In genomic region chr19:9673912-9674668, GRCh38 we compare ENCODE assay signal across 8 cellular contexts. TPM values are rescaled to one million over a fixed set of nuclear protein-coding genes. Genes with fewer than 3 reads are reported as not detected.
DNase-seq lines count a peak whose midpoint lies in the region; ATAC-seq and TF ChIP-seq lines count a peak whose summit lies in the region.

No MANE protein-coding gene starts in this region.

- H3K9me3 Mint-ChIP-seq in activated CD4-positive, alpha-beta T cell treated with anti-CD3 and anti-CD28 coated beads for 36 hours (ENCODE audit: low read depth), result peaks cover 28% of the 10 kb centered on the region
- H3K9me3 Mint-ChIP-seq in nephron, result peaks cover 60% of the 10 kb centered on the region

- 32% methylated on average over 15 of the region's 15 CpGs for WGBS in urinary bladder

- H3K4me3 ChIP-seq in WERI-Rb-1 (ENCODE audit: low read depth, low read length), result peak overlapping the region; percentile 61
- H3K4me3 ChIP-seq in effector memory CD4-positive, alpha-beta T cell (ENCODE audit: insufficient read depth, low read depth, low read length, poor library complexity, severe bottlenecking), result peak overlapping the region; percentile 97
- H3K4me3 ChIP-seq in urinary bladder (ENCODE audit: low read depth, low read length), result peak overlapping the region; percentile 64

- H3K4me1 Mint-ChIP-seq in activated CD4-positive, alpha-beta T cell treated with anti-CD3 and anti-CD28 coated beads for 36 hours, result peaks cover 35% of the 10 kb centered on the region
- H3K4me1 Mint-ChIP-seq in nephron, result no peaks in the 10 kb centered on the region

- POLR2A ChIA-PET in activated CD4-positive, alpha-beta T cell treated with anti-CD3 and anti-CD28 coated beads for 36 hours (lab: Charles Lee), result no interaction called here

- no peaks in the 10 kb centered on the region for H3K27me3 Mint-ChIP-seq in activated CD4-positive, alpha-beta T cell treated with anti-CD3 and anti-CD28 coated beads for 36 hours
- H3K27me3 Mint-ChIP-seq in nephron (ENCODE audit: low read depth), result no peaks in the 10 kb centered on the region

- H3K36me3 ChIP-seq in WERI-Rb-1, result peaks cover 37% of the 10 kb centered on the region
- peaks cover 8% of the 10 kb centered on the region for H3K36me3 ChIP-seq in effector memory CD4-positive, alpha-beta T cell (ENCODE audit: control insufficient read depth, insufficient read depth, low read length)
- H3K36me3 ChIP-seq in urinary bladder (ENCODE audit: insufficient read depth), result no peaks in the 10 kb centered on the region

- peaks cover 9% of the 10 kb centered on the region for H3K9me3 ChIP-seq in WERI-Rb-1 (ENCODE audit: severe bottlenecking)
- peaks cover 11% of the 10 kb centered on the region for H3K9me3 ChIP-seq in effector memory CD4-positive, alpha-beta T cell (ENCODE audit: control insufficient read depth, low read length)

- no peaks in the 10 kb centered on the region for H3K27me3 ChIP-seq in WERI-Rb-1 (ENCODE audit: insufficient read depth, low read depth, severe bottlenecking)
- H3K27me3 ChIP-seq in effector memory CD4-positive, alpha-beta T cell (replicated peaks; ENCODE audit: control insufficient read depth, insufficient read depth, low read length, poor library complexity, severe bottlenecking), result no peaks in the 10 kb centered on the region

- TF ChIP-seq CTCF in WERI-Rb-1 (IDR thresholded peaks at IDR 0.05; ENCODE audit: low read depth, low read length), result no peak
- TF ChIP-seq CTCF in nephron (IDR thresholded peaks at IDR 0.05; ENCODE audit: unreplicated experiment in 3 of 3), result no peak

- DNase-seq in activated CD4-positive, alpha-beta T cell treated with anti-CD3 and anti-CD28 coated beads for 36 hours, result peak; percentile 61
- DNase-seq in activated CD4-positive, alpha-beta T cell treated with anti-CD3 and anti-CD28 coated beads for 1 hour, result no peak
- DNase-seq in WERI-Rb-1, result no peak
- DNase-seq in effector memory CD4-positive, alpha-beta T cell, result no peak
- no peak for DNase-seq in cerebellum (ENCODE audit: low spot score)
- no peak for DNase-seq in NCI-H1105 treated with DMSO at 0.1 percent for 48 hours (lab: John Stamatoyannopoulos, UW)

- H3K27ac ChIP-seq in WERI-Rb-1 (peak overlapping the region; percentile 95), urinary bladder (ENCODE audit: low read depth) (peak overlapping the region; percentile 90)
- H3K27ac ChIP-seq in effector memory CD4-positive, alpha-beta T cell (ENCODE audit: insufficient read depth, low read length, poor library complexity, severe bottlenecking), result peak overlapping the region; percentile 72

- H3K4me1 ChIP-seq in effector memory CD4-positive, alpha-beta T cell (ENCODE audit: control insufficient read depth, insufficient read depth, low read length, poor library complexity, severe bottlenecking), result no peaks in the 10 kb centered on the region
- H3K4me1 ChIP-seq in urinary bladder (ENCODE audit: insufficient read depth), result peaks cover 1% of the 10 kb centered on the region

- intact Hi-C loops in activated CD4-positive, alpha-beta T cell treated with anti-CD3 and anti-CD28 coated beads for 36 hours (cut with DNase I, micrococcal nuclease), result loop anchor here (1.0 to 5.0 kb wide), 10 partner anchors 53 to 842 kb away; partner anchors contain the start of genes ZNF121 (in 2 of the 2), MBD3L1 (in 1 of the 2), ZNF266 (in 1 of the 2) and ZNF317 (in 1 of the 2)

- peak overlapping the region; percentile 97 for H3K27ac Mint-ChIP-seq in activated CD4-positive, alpha-beta T cell treated with anti-CD3 and anti-CD28 coated beads for 36 hours
- H3K27ac Mint-ChIP-seq in nephron, result peak overlapping the region; percentile 99 to 100 (median 100)

- H3K4me3 Mint-ChIP-seq in activated CD4-positive, alpha-beta T cell treated with anti-CD3 and anti-CD28 coated beads for 36 hours, result peak overlapping the region; percentile 94
- peak overlapping the region; percentile 91 to 97 (median 95) for H3K4me3 Mint-ChIP-seq in nephron

- CTCF ChIA-PET in activated CD4-positive, alpha-beta T cell treated with anti-CD3 and anti-CD28 coated beads for 36 hours (lab: Charles Lee), result no interaction called here

- H3K36me3 Mint-ChIP-seq in activated CD4-positive, alpha-beta T cell treated with anti-CD3 and anti-CD28 coated beads for 36 hours (ENCODE audit: low read depth), result peaks cover 57% of the 10 kb centered on the region
- H3K36me3 Mint-ChIP-seq in nephron (ENCODE audit: low read depth), result peaks cover 74% of the 10 kb centered on the region

- peak; percentile 76 for ATAC-seq in activated CD4-positive, alpha-beta T cell treated with anti-CD3 and anti-CD28 coated beads for 36 hours

RNA-seq across cellular contexts. Expression of gene ZNF562, which starts 0.8 kb away (rescaled TPM):
- 10 to 100 TPM; 29.9 to 39.7 TPM for total RNA-seq in activated CD4-positive, alpha-beta T cell treated with anti-CD3 and anti-CD28 coated beads for 36 hours
- total RNA-seq in urinary bladder (58.8 TPM), cerebellum (59.4 TPM)
- 9.4 TPM for polyA plus RNA-seq in urinary bladder

RNA-seq across cellular contexts. Expression of gene ZNF561, which starts 53.1 kb away (rescaled TPM):
- 10 to 100 TPM; 19.1 to 22.7 TPM for total RNA-seq in activated CD4-positive, alpha-beta T cell treated with anti-CD3 and anti-CD28 coated beads for 36 hours
- total RNA-seq in urinary bladder, result 71.1 TPM
- 36.6 TPM for polyA plus RNA-seq in urinary bladder
- total RNA-seq in cerebellum, result 45.9 TPM
